Comparison of ENCODE assay signal across 1 cellular context in the genomic region with DNA sequence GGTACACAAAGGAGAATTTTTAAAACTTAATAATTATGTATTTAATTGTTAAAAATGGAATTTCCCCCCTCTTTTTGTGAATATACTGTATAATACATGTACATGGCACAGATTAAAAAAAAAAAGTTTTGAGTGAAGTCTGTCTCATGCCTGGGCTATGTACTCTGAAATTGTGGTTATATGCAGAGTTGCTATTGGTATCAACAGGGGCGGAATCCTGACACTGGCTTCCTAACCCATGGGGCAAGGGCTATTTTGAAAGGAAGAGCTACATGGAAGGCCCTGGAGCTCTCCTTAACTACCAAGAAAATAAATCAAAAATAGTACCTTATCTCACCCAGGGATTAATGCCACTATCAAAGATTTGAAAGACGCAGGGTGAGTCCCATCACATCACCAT.
TF ChIP-seq lines count a peak whose summit lies in the region.

No MANE protein-coding gene starts in this region.

TF ChIP-seq in K562, 482 proteins besides CTCF, POLR2A, EP300 and RAD21:
- TF ChIP-seq, protein P1, sequence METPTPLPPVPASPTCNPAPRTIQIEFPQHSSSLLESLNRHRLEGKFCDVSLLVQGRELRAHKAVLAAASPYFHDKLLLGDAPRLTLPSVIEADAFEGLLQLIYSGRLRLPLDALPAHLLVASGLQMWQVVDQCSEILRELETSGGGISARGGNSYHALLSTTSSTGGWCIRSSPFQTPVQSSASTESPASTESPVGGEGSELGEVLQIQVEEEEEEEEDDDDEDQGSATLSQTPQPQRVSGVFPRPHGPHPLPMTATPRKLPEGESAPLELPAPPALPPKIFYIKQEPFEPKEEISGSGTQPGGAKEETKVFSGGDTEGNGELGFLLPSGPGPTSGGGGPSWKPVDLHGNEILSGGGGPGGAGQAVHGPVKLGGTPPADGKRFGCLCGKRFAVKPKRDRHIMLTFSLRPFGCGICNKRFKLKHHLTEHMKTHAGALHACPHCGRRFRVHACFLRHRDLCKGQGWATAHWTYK (CRISPR knock-in tag; IDR thresholded peaks at IDR 0.05) = no peak
- TF ChIP-seq, protein P2, sequence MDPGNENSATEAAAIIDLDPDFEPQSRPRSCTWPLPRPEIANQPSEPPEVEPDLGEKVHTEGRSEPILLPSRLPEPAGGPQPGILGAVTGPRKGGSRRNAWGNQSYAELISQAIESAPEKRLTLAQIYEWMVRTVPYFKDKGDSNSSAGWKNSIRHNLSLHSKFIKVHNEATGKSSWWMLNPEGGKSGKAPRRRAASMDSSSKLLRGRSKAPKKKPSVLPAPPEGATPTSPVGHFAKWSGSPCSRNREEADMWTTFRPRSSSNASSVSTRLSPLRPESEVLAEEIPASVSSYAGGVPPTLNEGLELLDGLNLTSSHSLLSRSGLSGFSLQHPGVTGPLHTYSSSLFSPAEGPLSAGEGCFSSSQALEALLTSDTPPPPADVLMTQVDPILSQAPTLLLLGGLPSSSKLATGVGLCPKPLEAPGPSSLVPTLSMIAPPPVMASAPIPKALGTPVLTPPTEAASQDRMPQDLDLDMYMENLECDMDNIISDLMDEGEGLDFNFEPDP (CRISPR knock-in tag; IDR thresholded peaks at IDR 0.05) = no peak
- no peak for TF ChIP-seq PHB (CRISPR knock-in tag; IDR thresholded peaks at IDR 0.05)
- TF ChIP-seq TCF7 (IDR thresholded peaks at IDR 0.05; ENCODE audit: borderline replicate concordance) = no peak
- TF ChIP-seq, protein P3, sequence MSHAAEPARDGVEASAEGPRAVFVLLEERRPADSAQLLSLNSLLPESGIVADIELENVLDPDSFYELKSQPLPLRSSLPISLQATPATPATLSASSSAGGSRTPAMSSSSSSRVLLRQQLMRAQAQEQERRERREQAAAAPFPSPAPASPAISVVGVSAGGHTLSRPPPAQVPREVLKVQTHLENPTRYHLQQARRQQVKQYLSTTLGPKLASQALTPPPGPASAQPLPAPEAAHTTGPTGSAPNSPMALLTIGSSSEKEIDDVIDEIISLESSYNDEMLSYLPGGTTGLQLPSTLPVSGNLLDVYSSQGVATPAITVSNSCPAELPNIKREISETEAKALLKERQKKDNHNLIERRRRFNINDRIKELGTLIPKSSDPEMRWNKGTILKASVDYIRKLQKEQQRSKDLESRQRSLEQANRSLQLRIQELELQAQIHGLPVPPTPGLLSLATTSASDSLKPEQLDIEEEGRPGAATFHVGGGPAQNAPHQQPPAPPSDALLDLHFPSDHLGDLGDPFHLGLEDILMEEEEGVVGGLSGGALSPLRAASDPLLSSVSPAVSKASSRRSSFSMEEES (CRISPR knock-in tag; IDR thresholded peaks at IDR 0.05) = no peak
- TF ChIP-seq, protein P4, sequence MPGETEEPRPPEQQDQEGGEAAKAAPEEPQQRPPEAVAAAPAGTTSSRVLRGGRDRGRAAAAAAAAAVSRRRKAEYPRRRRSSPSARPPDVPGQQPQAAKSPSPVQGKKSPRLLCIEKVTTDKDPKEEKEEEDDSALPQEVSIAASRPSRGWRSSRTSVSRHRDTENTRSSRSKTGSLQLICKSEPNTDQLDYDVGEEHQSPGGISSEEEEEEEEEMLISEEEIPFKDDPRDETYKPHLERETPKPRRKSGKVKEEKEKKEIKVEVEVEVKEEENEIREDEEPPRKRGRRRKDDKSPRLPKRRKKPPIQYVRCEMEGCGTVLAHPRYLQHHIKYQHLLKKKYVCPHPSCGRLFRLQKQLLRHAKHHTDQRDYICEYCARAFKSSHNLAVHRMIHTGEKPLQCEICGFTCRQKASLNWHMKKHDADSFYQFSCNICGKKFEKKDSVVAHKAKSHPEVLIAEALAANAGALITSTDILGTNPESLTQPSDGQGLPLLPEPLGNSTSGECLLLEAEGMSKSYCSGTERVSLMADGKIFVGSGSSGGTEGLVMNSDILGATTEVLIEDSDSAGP (CRISPR knock-in tag; IDR thresholded peaks at IDR 0.05) = no peak
- no peak for TF ChIP-seq BCL6 (CRISPR knock-in tag; IDR thresholded peaks at IDR 0.05)
- no peak for TF ChIP-seq ETV1 (tag; conservative IDR thresholded peaks at IDR 0.05; ENCODE audit: low read depth)
- no peak for TF ChIP-seq NBN (IDR thresholded peaks at IDR 0.05; ENCODE audit: low read depth)
- TF ChIP-seq, protein P5, sequence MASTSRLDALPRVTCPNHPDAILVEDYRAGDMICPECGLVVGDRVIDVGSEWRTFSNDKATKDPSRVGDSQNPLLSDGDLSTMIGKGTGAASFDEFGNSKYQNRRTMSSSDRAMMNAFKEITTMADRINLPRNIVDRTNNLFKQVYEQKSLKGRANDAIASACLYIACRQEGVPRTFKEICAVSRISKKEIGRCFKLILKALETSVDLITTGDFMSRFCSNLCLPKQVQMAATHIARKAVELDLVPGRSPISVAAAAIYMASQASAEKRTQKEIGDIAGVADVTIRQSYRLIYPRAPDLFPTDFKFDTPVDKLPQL (IDR thresholded peaks at IDR 0.05; ENCODE audit: extremely low read depth, insufficient read length) = no peak
- TF ChIP-seq, protein P6, sequence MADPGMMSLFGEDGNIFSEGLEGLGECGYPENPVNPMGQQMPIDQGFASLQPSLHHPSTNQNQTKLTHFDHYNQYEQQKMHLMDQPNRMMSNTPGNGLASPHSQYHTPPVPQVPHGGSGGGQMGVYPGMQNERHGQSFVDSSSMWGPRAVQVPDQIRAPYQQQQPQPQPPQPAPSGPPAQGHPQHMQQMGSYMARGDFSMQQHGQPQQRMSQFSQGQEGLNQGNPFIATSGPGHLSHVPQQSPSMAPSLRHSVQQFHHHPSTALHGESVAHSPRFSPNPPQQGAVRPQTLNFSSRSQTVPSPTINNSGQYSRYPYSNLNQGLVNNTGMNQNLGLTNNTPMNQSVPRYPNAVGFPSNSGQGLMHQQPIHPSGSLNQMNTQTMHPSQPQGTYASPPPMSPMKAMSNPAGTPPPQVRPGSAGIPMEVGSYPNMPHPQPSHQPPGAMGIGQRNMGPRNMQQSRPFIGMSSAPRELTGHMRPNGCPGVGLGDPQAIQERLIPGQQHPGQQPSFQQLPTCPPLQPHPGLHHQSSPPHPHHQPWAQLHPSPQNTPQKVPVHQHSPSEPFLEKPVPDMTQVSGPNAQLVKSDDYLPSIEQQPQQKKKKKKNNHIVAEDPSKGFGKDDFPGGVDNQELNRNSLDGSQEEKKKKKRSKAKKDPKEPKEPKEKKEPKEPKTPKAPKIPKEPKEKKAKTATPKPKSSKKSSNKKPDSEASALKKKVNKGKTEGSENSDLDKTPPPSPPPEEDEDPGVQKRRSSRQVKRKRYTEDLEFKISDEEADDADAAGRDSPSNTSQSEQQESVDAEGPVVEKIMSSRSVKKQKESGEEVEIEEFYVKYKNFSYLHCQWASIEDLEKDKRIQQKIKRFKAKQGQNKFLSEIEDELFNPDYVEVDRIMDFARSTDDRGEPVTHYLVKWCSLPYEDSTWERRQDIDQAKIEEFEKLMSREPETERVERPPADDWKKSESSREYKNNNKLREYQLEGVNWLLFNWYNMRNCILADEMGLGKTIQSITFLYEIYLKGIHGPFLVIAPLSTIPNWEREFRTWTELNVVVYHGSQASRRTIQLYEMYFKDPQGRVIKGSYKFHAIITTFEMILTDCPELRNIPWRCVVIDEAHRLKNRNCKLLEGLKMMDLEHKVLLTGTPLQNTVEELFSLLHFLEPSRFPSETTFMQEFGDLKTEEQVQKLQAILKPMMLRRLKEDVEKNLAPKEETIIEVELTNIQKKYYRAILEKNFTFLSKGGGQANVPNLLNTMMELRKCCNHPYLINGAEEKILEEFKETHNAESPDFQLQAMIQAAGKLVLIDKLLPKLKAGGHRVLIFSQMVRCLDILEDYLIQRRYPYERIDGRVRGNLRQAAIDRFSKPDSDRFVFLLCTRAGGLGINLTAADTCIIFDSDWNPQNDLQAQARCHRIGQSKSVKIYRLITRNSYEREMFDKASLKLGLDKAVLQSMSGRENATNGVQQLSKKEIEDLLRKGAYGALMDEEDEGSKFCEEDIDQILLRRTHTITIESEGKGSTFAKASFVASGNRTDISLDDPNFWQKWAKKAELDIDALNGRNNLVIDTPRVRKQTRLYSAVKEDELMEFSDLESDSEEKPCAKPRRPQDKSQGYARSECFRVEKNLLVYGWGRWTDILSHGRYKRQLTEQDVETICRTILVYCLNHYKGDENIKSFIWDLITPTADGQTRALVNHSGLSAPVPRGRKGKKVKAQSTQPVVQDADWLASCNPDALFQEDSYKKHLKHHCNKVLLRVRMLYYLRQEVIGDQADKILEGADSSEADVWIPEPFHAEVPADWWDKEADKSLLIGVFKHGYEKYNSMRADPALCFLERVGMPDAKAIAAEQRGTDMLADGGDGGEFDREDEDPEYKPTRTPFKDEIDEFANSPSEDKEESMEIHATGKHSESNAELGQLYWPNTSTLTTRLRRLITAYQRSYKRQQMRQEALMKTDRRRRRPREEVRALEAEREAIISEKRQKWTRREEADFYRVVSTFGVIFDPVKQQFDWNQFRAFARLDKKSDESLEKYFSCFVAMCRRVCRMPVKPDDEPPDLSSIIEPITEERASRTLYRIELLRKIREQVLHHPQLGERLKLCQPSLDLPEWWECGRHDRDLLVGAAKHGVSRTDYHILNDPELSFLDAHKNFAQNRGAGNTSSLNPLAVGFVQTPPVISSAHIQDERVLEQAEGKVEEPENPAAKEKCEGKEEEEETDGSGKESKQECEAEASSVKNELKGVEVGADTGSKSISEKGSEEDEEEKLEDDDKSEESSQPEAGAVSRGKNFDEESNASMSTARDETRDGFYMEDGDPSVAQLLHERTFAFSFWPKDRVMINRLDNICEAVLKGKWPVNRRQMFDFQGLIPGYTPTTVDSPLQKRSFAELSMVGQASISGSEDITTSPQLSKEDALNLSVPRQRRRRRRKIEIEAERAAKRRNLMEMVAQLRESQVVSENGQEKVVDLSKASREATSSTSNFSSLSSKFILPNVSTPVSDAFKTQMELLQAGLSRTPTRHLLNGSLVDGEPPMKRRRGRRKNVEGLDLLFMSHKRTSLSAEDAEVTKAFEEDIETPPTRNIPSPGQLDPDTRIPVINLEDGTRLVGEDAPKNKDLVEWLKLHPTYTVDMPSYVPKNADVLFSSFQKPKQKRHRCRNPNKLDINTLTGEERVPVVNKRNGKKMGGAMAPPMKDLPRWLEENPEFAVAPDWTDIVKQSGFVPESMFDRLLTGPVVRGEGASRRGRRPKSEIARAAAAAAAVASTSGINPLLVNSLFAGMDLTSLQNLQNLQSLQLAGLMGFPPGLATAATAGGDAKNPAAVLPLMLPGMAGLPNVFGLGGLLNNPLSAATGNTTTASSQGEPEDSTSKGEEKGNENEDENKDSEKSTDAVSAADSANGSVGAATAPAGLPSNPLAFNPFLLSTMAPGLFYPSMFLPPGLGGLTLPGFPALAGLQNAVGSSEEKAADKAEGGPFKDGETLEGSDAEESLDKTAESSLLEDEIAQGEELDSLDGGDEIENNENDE (IDR thresholded peaks at IDR 0.05; ENCODE audit: low read depth, low read length) = no peak
- TF ChIP-seq ZNF583 (CRISPR knock-in tag; IDR thresholded peaks at IDR 0.05) = no peak
- no peak for TF ChIP-seq CREM (IDR thresholded peaks at IDR 0.05; ENCODE audit: low read depth)
- no peak for TF ChIP-seq HMGN3 (IDR thresholded peaks at IDR 0.05; ENCODE audit: borderline replicate concordance, extremely low read depth, insufficient read length, low read depth, low read length)
- TF ChIP-seq, protein P7, sequence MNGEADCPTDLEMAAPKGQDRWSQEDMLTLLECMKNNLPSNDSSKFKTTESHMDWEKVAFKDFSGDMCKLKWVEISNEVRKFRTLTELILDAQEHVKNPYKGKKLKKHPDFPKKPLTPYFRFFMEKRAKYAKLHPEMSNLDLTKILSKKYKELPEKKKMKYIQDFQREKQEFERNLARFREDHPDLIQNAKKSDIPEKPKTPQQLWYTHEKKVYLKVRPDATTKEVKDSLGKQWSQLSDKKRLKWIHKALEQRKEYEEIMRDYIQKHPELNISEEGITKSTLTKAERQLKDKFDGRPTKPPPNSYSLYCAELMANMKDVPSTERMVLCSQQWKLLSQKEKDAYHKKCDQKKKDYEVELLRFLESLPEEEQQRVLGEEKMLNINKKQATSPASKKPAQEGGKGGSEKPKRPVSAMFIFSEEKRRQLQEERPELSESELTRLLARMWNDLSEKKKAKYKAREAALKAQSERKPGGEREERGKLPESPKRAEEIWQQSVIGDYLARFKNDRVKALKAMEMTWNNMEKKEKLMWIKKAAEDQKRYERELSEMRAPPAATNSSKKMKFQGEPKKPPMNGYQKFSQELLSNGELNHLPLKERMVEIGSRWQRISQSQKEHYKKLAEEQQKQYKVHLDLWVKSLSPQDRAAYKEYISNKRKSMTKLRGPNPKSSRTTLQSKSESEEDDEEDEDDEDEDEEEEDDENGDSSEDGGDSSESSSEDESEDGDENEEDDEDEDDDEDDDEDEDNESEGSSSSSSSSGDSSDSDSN (IDR thresholded peaks at IDR 0.05; ENCODE audit: borderline replicate concordance in 1 of 2, low read depth in 2 of 2, low read length in 2 of 2) = no peak
- no peak for TF ChIP-seq SMAD3 (CRISPR knock-in tag; conservative IDR thresholded peaks at IDR 0.05)
- TF ChIP-seq, protein P8, sequence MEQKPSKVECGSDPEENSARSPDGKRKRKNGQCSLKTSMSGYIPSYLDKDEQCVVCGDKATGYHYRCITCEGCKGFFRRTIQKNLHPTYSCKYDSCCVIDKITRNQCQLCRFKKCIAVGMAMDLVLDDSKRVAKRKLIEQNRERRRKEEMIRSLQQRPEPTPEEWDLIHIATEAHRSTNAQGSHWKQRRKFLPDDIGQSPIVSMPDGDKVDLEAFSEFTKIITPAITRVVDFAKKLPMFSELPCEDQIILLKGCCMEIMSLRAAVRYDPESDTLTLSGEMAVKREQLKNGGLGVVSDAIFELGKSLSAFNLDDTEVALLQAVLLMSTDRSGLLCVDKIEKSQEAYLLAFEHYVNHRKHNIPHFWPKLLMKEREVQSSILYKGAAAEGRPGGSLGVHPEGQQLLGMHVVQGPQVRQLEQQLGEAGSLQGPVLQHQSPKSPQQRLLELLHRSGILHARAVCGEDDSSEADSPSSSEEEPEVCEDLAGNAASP (IDR thresholded peaks at IDR 0.05) = no peak
- no peak for TF ChIP-seq MYNN (IDR thresholded peaks at IDR 0.05)
- TF ChIP-seq MYNN (CRISPR knock-in tag; IDR thresholded peaks at IDR 0.05) = no peak
- TF ChIP-seq, protein P9, sequence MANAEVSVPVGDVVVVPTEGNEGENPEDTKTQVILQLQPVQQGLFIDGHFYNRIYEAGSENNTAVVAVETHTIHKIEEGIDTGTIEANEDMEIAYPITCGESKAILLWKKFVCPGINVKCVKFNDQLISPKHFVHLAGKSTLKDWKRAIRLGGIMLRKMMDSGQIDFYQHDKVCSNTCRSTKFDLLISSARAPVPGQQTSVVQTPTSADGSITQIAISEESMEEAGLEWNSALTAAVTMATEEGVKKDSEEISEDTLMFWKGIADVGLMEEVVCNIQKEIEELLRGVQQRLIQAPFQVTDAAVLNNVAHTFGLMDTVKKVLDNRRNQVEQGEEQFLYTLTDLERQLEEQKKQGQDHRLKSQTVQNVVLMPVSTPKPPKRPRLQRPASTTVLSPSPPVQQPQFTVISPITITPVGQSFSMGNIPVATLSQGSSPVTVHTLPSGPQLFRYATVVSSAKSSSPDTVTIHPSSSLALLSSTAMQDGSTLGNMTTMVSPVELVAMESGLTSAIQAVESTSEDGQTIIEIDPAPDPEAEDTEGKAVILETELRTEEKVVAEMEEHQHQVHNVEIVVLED (CRISPR knock-in tag; IDR thresholded peaks at IDR 0.05) = no peak
- no peak for TF ChIP-seq ZNF408 (CRISPR knock-in tag; IDR thresholded peaks at IDR 0.05; ENCODE audit: low read depth)
